Comparison of ENCODE assay signal across 1 cellular context in the genomic region with DNA sequence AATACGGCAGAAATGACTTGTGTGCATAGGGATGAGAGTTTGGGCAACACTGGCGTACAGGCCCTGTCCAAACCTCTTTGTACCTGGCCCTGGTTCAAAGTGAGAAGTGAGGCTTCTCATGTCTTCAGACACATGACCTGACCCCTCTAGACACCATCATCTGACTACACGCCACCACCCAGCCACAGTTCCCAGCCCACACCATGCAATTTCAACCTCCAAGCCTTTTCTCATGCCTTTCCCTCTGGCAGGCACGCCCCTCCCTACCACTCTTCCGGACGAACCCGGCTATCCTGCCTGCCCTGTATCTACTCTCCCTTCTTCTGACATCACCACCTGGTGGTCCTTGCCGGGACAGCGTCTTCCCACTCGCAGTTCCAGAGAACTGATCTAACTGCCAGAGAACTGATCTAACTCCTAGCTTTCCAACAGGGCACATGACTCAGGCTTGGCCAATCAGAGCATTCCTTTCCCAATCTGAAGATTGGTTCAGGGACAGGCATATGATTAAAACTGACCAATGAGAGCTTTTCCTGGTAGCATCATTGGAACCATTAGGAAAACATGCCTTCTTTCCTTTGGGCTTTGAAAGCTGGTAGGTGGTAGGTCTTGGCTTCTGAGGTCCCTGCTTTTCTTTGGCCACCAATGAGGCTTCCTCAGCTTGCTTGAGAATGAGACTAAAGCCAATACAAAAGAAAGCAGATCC.
A peak's percentile ranks its signal among the peaks of the same experiment; 100 is the strongest.
TF ChIP-seq lines count a peak whose summit lies in the region.

No MANE protein-coding gene starts in this region.

TF ChIP-seq in HepG2, 621 proteins besides CTCF, POLR2A, EP300 and RAD21 (continued from another document and continues in another):
- TF ChIP-seq, protein P1, sequence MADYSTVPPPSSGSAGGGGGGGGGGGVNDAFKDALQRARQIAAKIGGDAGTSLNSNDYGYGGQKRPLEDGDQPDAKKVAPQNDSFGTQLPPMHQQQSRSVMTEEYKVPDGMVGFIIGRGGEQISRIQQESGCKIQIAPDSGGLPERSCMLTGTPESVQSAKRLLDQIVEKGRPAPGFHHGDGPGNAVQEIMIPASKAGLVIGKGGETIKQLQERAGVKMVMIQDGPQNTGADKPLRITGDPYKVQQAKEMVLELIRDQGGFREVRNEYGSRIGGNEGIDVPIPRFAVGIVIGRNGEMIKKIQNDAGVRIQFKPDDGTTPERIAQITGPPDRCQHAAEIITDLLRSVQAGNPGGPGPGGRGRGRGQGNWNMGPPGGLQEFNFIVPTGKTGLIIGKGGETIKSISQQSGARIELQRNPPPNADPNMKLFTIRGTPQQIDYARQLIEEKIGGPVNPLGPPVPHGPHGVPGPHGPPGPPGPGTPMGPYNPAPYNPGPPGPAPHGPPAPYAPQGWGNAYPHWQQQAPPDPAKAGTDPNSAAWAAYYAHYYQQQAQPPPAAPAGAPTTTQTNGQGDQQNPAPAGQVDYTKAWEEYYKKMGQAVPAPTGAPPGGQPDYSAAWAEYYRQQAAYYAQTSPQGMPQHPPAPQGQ (CRISPR knock-in tag; IDR thresholded peaks at IDR 0.05; ENCODE audit: borderline replicate concordance): no peak
- TF ChIP-seq ELF3 (CRISPR knock-in tag; IDR thresholded peaks at IDR 0.05) (peak; percentile 74), ZNF160 (CRISPR knock-in tag; IDR thresholded peaks at IDR 0.05) (no peak), ZSCAN12 (CRISPR knock-in tag; IDR thresholded peaks at IDR 0.05) (no peak), ZNF460 (CRISPR knock-in tag; IDR thresholded peaks at IDR 0.05; ENCODE audit: borderline replicate concordance) (no peak), ZNF564 (CRISPR knock-in tag; IDR thresholded peaks at IDR 0.05) (no peak), CENPT (CRISPR knock-in tag; IDR thresholded peaks at IDR 0.05; ENCODE audit: low read depth) (no peak), LCORL (IDR thresholded peaks at IDR 0.05) (no peak), LCORL (CRISPR knock-in tag; IDR thresholded peaks at IDR 0.05) (no peak), TOPORS (CRISPR knock-in tag; IDR thresholded peaks at IDR 0.05) (no peak), TBP (CRISPR knock-in tag; IDR thresholded peaks at IDR 0.05) (no peak), ARID2 (CRISPR knock-in tag; IDR thresholded peaks at IDR 0.05; ENCODE audit: borderline replicate concordance) (no peak), ISX (CRISPR knock-in tag; conservative IDR thresholded peaks at IDR 0.05) (no peak), MAFG (CRISPR knock-in tag; IDR thresholded peaks at IDR 0.05) (no peak), NR2F1 (CRISPR knock-in tag; IDR thresholded peaks at IDR 0.05) (peak in 1 of 2 experiments; percentile 26; a peak in 1 of 4 replicates), PAWR (CRISPR knock-in tag; IDR thresholded peaks at IDR 0.05; ENCODE audit: borderline replicate concordance) (no peak), ZNF224 (CRISPR knock-in tag; IDR thresholded peaks at IDR 0.05) (no peak), ZSCAN21 (CRISPR knock-in tag; IDR thresholded peaks at IDR 0.05; ENCODE audit: borderline replicate concordance) (no peak; the same call in 1 of the 2 replicates), ZNF747 (CRISPR knock-in tag; IDR thresholded peaks at IDR 0.05; ENCODE audit: borderline replicate concordance) (no peak), ZNF768 (CRISPR knock-in tag; IDR thresholded peaks at IDR 0.05) (no peak), ZFP36L2 (CRISPR knock-in tag; IDR thresholded peaks at IDR 0.05) (no peak), MIER3 (CRISPR knock-in tag; IDR thresholded peaks at IDR 0.05; ENCODE audit: borderline replicate concordance) (0 out of 2 replicates have a peak, but pooled peaks have one; percentile 31), KDM5A (IDR thresholded peaks at IDR 0.05; ENCODE audit: borderline replicate concordance, low read length) (no peak), ARNTL (CRISPR knock-in tag; IDR thresholded peaks at IDR 0.05) (no peak), JUNB (CRISPR knock-in tag; IDR thresholded peaks at IDR 0.05; ENCODE audit: borderline replicate concordance) (no peak), ZNF660 (CRISPR knock-in tag; IDR thresholded peaks at IDR 0.05; ENCODE audit: borderline replicate concordance, low read depth) (no peak), ASH2L (IDR thresholded peaks at IDR 0.05; ENCODE audit: insufficient read length, low read depth, low read length) (no peak), GTF2F1 (IDR thresholded peaks at IDR 0.05; ENCODE audit: low read length) (0 out of 2 replicates have a peak, but pooled peaks have one; percentile 58), ZNF549 (CRISPR knock-in tag; IDR thresholded peaks at IDR 0.05) (no peak)
- TF ChIP-seq, protein P2, sequence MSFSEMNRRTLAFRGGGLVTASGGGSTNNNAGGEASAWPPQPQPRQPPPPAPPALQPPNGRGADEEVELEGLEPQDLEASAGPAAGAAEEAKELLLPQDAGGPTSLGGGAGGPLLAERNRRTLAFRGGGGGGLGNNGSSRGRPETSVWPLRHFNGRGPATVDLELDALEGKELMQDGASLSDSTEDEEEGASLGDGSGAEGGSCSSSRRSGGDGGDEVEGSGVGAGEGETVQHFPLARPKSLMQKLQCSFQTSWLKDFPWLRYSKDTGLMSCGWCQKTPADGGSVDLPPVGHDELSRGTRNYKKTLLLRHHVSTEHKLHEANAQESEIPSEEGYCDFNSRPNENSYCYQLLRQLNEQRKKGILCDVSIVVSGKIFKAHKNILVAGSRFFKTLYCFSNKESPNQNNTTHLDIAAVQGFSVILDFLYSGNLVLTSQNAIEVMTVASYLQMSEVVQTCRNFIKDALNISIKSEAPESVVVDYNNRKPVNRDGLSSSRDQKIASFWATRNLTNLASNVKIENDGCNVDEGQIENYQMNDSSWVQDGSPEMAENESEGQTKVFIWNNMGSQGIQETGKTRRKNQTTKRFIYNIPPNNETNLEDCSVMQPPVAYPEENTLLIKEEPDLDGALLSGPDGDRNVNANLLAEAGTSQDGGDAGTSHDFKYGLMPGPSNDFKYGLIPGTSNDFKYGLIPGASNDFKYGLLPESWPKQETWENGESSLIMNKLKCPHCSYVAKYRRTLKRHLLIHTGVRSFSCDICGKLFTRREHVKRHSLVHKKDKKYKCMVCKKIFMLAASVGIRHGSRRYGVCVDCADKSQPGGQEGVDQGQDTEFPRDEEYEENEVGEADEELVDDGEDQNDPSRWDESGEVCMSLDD (CRISPR knock-in tag; IDR thresholded peaks at IDR 0.05; ENCODE audit: borderline replicate concordance): no peak
- TF ChIP-seq, protein P3, sequence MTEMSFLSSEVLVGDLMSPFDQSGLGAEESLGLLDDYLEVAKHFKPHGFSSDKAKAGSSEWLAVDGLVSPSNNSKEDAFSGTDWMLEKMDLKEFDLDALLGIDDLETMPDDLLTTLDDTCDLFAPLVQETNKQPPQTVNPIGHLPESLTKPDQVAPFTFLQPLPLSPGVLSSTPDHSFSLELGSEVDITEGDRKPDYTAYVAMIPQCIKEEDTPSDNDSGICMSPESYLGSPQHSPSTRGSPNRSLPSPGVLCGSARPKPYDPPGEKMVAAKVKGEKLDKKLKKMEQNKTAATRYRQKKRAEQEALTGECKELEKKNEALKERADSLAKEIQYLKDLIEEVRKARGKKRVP (CRISPR knock-in tag; IDR thresholded peaks at IDR 0.05): no peak
- TF ChIP-seq, protein P4, sequence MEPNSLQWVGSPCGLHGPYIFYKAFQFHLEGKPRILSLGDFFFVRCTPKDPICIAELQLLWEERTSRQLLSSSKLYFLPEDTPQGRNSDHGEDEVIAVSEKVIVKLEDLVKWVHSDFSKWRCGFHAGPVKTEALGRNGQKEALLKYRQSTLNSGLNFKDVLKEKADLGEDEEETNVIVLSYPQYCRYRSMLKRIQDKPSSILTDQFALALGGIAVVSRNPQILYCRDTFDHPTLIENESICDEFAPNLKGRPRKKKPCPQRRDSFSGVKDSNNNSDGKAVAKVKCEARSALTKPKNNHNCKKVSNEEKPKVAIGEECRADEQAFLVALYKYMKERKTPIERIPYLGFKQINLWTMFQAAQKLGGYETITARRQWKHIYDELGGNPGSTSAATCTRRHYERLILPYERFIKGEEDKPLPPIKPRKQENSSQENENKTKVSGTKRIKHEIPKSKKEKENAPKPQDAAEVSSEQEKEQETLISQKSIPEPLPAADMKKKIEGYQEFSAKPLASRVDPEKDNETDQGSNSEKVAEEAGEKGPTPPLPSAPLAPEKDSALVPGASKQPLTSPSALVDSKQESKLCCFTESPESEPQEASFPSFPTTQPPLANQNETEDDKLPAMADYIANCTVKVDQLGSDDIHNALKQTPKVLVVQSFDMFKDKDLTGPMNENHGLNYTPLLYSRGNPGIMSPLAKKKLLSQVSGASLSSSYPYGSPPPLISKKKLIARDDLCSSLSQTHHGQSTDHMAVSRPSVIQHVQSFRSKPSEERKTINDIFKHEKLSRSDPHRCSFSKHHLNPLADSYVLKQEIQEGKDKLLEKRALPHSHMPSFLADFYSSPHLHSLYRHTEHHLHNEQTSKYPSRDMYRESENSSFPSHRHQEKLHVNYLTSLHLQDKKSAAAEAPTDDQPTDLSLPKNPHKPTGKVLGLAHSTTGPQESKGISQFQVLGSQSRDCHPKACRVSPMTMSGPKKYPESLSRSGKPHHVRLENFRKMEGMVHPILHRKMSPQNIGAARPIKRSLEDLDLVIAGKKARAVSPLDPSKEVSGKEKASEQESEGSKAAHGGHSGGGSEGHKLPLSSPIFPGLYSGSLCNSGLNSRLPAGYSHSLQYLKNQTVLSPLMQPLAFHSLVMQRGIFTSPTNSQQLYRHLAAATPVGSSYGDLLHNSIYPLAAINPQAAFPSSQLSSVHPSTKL (CRISPR knock-in tag; IDR thresholded peaks at IDR 0.05): peak; percentile 52
- TF ChIP-seq, protein P5, sequence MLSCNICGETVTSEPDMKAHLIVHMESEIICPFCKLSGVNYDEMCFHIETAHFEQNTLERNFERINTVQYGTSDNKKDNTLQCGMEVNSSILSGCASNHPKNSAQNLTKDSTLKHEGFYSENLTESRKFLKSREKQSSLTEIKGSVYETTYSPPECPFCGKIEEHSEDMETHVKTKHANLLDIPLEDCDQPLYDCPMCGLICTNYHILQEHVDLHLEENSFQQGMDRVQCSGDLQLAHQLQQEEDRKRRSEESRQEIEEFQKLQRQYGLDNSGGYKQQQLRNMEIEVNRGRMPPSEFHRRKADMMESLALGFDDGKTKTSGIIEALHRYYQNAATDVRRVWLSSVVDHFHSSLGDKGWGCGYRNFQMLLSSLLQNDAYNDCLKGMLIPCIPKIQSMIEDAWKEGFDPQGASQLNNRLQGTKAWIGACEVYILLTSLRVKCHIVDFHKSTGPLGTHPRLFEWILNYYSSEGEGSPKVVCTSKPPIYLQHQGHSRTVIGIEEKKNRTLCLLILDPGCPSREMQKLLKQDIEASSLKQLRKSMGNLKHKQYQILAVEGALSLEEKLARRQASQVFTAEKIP (CRISPR knock-in tag; IDR thresholded peaks at IDR 0.05; ENCODE audit: borderline replicate concordance): no peak
- TF ChIP-seq, protein P6, sequence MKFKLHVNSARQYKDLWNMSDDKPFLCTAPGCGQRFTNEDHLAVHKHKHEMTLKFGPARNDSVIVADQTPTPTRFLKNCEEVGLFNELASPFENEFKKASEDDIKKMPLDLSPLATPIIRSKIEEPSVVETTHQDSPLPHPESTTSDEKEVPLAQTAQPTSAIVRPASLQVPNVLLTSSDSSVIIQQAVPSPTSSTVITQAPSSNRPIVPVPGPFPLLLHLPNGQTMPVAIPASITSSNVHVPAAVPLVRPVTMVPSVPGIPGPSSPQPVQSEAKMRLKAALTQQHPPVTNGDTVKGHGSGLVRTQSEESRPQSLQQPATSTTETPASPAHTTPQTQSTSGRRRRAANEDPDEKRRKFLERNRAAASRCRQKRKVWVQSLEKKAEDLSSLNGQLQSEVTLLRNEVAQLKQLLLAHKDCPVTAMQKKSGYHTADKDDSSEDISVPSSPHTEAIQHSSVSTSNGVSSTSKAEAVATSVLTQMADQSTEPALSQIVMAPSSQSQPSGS (CRISPR knock-in tag; IDR thresholded peaks at IDR 0.05): peak; percentile 28; the same call in 1 of the 2 replicates
- TF ChIP-seq, protein P7, sequence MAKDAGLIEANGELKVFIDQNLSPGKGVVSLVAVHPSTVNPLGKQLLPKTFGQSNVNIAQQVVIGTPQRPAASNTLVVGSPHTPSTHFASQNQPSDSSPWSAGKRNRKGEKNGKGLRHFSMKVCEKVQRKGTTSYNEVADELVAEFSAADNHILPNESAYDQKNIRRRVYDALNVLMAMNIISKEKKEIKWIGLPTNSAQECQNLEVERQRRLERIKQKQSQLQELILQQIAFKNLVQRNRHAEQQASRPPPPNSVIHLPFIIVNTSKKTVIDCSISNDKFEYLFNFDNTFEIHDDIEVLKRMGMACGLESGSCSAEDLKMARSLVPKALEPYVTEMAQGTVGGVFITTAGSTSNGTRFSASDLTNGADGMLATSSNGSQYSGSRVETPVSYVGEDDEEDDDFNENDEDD (CRISPR knock-in tag; IDR thresholded peaks at IDR 0.05; ENCODE audit: borderline replicate concordance): no peak
- TF ChIP-seq, protein P8, sequence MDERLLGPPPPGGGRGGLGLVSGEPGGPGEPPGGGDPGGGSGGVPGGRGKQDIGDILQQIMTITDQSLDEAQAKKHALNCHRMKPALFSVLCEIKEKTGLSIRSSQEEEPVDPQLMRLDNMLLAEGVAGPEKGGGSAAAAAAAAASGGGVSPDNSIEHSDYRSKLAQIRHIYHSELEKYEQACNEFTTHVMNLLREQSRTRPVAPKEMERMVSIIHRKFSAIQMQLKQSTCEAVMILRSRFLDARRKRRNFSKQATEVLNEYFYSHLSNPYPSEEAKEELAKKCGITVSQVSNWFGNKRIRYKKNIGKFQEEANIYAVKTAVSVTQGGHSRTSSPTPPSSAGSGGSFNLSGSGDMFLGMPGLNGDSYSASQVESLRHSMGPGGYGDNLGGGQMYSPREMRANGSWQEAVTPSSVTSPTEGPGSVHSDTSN (CRISPR knock-in tag; IDR thresholded peaks at IDR 0.05): no peak
- TF ChIP-seq, protein P9, sequence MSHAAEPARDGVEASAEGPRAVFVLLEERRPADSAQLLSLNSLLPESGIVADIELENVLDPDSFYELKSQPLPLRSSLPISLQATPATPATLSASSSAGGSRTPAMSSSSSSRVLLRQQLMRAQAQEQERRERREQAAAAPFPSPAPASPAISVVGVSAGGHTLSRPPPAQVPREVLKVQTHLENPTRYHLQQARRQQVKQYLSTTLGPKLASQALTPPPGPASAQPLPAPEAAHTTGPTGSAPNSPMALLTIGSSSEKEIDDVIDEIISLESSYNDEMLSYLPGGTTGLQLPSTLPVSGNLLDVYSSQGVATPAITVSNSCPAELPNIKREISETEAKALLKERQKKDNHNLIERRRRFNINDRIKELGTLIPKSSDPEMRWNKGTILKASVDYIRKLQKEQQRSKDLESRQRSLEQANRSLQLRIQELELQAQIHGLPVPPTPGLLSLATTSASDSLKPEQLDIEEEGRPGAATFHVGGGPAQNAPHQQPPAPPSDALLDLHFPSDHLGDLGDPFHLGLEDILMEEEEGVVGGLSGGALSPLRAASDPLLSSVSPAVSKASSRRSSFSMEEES (CRISPR knock-in tag; IDR thresholded peaks at IDR 0.05): no peak
- TF ChIP-seq, protein P10, sequence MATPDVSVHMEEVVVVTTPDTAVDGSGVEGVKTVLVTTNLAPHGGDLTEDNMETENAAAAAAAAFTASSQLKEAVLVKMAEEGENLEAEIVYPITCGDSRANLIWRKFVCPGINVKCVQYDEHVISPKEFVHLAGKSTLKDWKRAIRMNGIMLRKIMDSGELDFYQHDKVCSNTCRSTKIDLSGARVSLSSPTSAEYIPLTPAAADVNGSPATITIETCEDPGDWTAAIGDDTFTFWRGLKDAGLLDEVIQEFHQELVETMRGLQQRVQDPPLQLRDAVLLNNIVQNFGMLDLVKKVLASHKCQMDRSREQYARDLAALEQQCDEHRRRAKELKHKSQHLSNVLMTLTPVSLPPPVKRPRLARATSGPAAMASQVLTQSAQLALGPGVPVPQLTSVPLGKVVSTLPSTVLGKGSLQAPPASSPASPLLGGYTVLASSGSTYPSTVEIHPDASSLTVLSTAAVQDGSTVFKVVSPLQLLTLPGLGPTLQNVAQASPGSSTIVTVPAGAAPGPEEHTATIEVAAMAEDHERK (CRISPR knock-in tag; IDR thresholded peaks at IDR 0.05; ENCODE audit: low read depth): no peak
